ENCODE assay signal across 1 cellular context in the genomic region with DNA sequence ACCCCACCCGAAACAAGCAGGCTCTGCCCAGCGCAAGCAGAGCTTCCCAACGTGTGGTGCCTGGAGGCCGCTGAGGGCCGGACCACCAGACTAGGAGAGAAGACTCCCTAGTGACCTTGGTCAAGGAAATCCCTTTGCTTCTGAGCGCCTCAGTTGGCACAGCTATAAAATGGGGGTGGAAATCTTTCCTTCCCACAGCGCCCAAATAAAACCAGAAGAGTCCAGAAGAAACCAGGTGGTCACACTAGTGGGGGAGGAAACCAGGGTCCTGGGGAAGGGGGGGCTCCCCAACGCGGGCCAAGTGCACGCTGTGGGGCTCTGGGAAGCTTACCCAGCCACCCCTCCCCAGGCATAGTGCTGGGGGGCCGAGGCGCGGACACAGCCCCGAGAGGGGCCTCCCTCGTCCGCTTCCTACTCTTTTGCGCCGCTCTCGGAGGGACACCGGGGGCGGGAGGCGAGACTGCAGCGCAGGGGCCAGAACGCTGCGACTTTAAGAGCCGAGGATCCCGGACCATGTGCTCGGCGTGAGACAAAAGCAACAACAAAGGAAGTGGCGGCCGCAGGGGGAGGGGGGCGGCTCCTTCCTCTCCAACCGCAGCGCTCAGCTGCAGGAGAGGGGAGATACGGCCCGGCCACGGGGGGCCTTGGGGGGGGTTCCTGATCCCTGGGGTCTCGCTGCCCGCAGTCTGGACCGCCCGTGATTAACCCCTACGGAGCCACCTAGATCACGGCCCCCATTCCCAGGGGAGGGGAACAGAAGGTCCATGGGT.
A peak's percentile ranks its signal among the peaks of the same experiment; 100 is the strongest.
TF ChIP-seq lines count a peak whose summit lies in the region.

No MANE protein-coding gene starts in this region.

TF ChIP-seq in K562, 482 proteins besides CTCF, POLR2A, EP300 and RAD21 (continued from another document and continues in another):
- no peak for TF ChIP-seq ZNF318 (IDR thresholded peaks at IDR 0.05; ENCODE audit: borderline replicate concordance in 1 of 2, low read depth in 1 of 2)
- no peak for TF ChIP-seq CHCHD3 (CRISPR knock-in tag; IDR thresholded peaks at IDR 0.05)
- TF ChIP-seq FOXM1 (IDR thresholded peaks at IDR 0.05; ENCODE audit: low read depth) = no peak
- no peak for TF ChIP-seq FOXM1 (CRISPR knock-in tag; IDR thresholded peaks at IDR 0.05; ENCODE audit: low read depth)
- TF ChIP-seq GTF3C2 (IDR thresholded peaks at IDR 0.05; ENCODE audit: borderline replicate concordance, extremely low read depth, insufficient read length) = no peak
- no peak for TF ChIP-seq IRF2 (CRISPR knock-in tag; IDR thresholded peaks at IDR 0.05)
- 0 out of 2 replicates have a peak, but pooled peaks have one; percentile 41 for TF ChIP-seq ZBED1 (IDR thresholded peaks at IDR 0.05)
- no peak for TF ChIP-seq ZNF551 (CRISPR knock-in tag; IDR thresholded peaks at IDR 0.05)
- TF ChIP-seq PHF21A (IDR thresholded peaks at IDR 0.05; ENCODE audit: borderline replicate concordance, low read depth) = no peak
- no peak for TF ChIP-seq CTBP1 (IDR thresholded peaks at IDR 0.05; ENCODE audit: borderline replicate concordance)
- TF ChIP-seq, protein P1, sequence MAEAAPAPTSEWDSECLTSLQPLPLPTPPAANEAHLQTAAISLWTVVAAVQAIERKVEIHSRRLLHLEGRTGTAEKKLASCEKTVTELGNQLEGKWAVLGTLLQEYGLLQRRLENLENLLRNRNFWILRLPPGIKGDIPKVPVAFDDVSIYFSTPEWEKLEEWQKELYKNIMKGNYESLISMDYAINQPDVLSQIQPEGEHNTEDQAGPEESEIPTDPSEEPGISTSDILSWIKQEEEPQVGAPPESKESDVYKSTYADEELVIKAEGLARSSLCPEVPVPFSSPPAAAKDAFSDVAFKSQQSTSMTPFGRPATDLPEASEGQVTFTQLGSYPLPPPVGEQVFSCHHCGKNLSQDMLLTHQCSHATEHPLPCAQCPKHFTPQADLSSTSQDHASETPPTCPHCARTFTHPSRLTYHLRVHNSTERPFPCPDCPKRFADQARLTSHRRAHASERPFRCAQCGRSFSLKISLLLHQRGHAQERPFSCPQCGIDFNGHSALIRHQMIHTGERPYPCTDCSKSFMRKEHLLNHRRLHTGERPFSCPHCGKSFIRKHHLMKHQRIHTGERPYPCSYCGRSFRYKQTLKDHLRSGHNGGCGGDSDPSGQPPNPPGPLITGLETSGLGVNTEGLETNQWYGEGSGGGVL (CRISPR knock-in tag; IDR thresholded peaks at IDR 0.05) = no peak
- TF ChIP-seq L3MBTL2 (IDR thresholded peaks at IDR 0.05) = no peak; the same call in 1 of the 2 replicates
- no peak for TF ChIP-seq TEAD2 (tag; IDR thresholded peaks at IDR 0.05)
- TF ChIP-seq, protein P2, sequence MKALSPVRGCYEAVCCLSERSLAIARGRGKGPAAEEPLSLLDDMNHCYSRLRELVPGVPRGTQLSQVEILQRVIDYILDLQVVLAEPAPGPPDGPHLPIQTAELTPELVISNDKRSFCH (CRISPR knock-in tag; IDR thresholded peaks at IDR 0.05) = no peak
- TF ChIP-seq, protein P2 (tag; IDR thresholded peaks at IDR 0.05) = no peak
- peak; percentile 81 for TF ChIP-seq SOX6 (IDR thresholded peaks at IDR 0.05)
- peak; percentile 38 for TF ChIP-seq HMGN3 (IDR thresholded peaks at IDR 0.05; ENCODE audit: borderline replicate concordance, extremely low read depth, insufficient read length, low read depth, low read length)
- TF ChIP-seq FIP1L1 (IDR thresholded peaks at IDR 0.05; ENCODE audit: low read depth, low read length, poor library complexity, severe bottlenecking) = no peak
- TF ChIP-seq NONO (IDR thresholded peaks at IDR 0.05; ENCODE audit: low read depth in 2 of 2, low read length in 1 of 2) = no peak
- no peak for TF ChIP-seq CBFB (CRISPR knock-in tag; IDR thresholded peaks at IDR 0.05)
- no peak for TF ChIP-seq POLR2H (tag; IDR thresholded peaks at IDR 0.05; ENCODE audit: low read depth)
- TF ChIP-seq, protein P3, sequence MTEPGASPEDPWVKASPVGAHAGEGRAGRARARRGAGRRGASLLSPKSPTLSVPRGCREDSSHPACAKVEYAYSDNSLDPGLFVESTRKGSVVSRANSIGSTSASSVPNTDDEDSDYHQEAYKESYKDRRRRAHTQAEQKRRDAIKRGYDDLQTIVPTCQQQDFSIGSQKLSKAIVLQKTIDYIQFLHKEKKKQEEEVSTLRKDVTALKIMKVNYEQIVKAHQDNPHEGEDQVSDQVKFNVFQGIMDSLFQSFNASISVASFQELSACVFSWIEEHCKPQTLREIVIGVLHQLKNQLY (CRISPR knock-in tag; conservative IDR thresholded peaks at IDR 0.05) = no peak
- TF ChIP-seq, protein P4, sequence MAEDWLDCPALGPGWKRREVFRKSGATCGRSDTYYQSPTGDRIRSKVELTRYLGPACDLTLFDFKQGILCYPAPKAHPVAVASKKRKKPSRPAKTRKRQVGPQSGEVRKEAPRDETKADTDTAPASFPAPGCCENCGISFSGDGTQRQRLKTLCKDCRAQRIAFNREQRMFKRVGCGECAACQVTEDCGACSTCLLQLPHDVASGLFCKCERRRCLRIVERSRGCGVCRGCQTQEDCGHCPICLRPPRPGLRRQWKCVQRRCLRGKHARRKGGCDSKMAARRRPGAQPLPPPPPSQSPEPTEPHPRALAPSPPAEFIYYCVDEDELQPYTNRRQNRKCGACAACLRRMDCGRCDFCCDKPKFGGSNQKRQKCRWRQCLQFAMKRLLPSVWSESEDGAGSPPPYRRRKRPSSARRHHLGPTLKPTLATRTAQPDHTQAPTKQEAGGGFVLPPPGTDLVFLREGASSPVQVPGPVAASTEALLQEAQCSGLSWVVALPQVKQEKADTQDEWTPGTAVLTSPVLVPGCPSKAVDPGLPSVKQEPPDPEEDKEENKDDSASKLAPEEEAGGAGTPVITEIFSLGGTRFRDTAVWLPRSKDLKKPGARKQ (CRISPR knock-in tag; IDR thresholded peaks at IDR 0.05) = no peak
- no peak for TF ChIP-seq ZNF408 (CRISPR knock-in tag; IDR thresholded peaks at IDR 0.05; ENCODE audit: low read depth)
- TF ChIP-seq ZNF280A (IDR thresholded peaks at IDR 0.05; ENCODE audit: low read depth, partially characterized antibody) = no peak
- no peak for TF ChIP-seq ZBTB34 (CRISPR knock-in tag; IDR thresholded peaks at IDR 0.05)
- TF ChIP-seq, protein P5, sequence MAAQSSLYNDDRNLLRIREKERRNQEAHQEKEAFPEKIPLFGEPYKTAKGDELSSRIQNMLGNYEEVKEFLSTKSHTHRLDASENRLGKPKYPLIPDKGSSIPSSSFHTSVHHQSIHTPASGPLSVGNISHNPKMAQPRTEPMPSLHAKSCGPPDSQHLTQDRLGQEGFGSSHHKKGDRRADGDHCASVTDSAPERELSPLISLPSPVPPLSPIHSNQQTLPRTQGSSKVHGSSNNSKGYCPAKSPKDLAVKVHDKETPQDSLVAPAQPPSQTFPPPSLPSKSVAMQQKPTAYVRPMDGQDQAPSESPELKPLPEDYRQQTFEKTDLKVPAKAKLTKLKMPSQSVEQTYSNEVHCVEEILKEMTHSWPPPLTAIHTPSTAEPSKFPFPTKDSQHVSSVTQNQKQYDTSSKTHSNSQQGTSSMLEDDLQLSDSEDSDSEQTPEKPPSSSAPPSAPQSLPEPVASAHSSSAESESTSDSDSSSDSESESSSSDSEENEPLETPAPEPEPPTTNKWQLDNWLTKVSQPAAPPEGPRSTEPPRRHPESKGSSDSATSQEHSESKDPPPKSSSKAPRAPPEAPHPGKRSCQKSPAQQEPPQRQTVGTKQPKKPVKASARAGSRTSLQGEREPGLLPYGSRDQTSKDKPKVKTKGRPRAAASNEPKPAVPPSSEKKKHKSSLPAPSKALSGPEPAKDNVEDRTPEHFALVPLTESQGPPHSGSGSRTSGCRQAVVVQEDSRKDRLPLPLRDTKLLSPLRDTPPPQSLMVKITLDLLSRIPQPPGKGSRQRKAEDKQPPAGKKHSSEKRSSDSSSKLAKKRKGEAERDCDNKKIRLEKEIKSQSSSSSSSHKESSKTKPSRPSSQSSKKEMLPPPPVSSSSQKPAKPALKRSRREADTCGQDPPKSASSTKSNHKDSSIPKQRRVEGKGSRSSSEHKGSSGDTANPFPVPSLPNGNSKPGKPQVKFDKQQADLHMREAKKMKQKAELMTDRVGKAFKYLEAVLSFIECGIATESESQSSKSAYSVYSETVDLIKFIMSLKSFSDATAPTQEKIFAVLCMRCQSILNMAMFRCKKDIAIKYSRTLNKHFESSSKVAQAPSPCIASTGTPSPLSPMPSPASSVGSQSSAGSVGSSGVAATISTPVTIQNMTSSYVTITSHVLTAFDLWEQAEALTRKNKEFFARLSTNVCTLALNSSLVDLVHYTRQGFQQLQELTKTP (IDR thresholded peaks at IDR 0.05; ENCODE audit: low read depth in 1 of 2, partially characterized antibody in 2 of 2) = no peak
